ENCODE assay signal across 8 cellular contexts in the genomic region with DNA sequence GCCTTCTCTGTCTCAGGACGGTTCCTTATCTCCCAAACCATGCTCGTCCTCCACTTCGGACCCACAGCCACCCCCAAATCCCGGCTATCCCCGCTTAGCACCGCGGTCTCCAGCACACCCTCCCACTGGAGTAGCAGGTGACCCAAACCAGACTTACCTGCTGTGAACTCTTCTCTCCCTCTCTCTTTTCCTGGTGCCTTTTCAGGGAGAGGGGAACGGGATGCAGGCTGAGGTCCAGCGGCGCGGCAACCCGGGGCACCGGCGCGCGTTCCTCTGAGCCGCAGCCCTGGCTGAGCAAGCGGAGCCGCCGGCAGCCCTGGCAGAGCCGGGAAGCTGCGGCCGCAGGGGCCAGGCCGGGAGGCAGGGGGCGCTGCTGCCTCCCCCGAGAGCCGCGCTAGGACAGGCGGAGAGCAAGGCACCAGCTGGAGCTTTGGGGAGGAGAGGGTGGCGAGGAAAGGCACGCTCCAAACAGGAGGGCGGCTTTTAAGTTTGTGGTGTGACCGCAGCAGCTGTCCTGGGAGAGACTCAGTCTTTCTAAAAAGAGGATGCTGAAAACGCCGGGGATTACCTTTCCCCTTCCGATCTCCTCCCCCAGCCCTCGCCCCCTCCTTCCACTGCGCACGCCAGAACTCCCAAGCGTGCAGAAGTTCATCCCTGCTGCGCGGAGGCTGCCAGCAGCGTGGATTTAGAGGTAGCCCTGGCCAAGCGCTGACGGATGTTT. TPM values are rescaled to one million over a fixed set of nuclear protein-coding genes. Genes with fewer than 3 reads are reported as not detected.
A peak's percentile ranks its signal among the peaks of the same experiment; 100 is the strongest.
DNase-seq lines count a peak whose midpoint lies in the region; ATAC-seq, FAIRE-seq and TF ChIP-seq lines count a peak whose summit lies in the region.

A gene (minus strand): TSS at position 536 of the 721 bp plus-strand sequence. CDS start 65,165 bp downstream, outside the sequence.

- no peak for DNase-seq in AG04449 (ENCODE audit: low read depth, low spot score)
- peak; percentile 79 for DNase-seq in GM13976 (ENCODE audit: low spot score)
- peak; percentile 83 for DNase-seq in NCI-H1092 treated with DMSO at 0.1 percent for 48 hours (lab: John Stamatoyannopoulos, UW)
- DNase-seq in T-helper 2 cell treated with Interferon-gamma antibody and Interleukin-4, amounts not matched to agents 5 μg/mL and 100 μg/mL, for 36 hours (ENCODE audit: low spot score), result peak; percentile 7
- no peak for DNase-seq in esophagus squamous epithelium (lab: John Stamatoyannopoulos, UW)
- DNase-seq in urothelium cell line (ENCODE audit: low spot score), result peak; percentile 95

- H3K4me3 ChIP-seq in AG04449 (ENCODE audit: low read depth, low read length) (peak within 1 kb of the TSS; percentile 82), esophagus squamous epithelium (peak within 1 kb of the TSS; percentile 5 to 69 (median 46)), mononuclear cell (ENCODE audit: low read length) (peak within 1 kb of the TSS; percentile 29)

- in situ Hi-C loops in GM13976 (cut with MboI; ENCODE audit: low sequenced_read_pairs, unreplicated experiment), result loop anchor here (25.0 kb wide), 1 partner anchor 376 kb away; no protein-coding TSS in a partner anchor

- CTCF ChIA-PET in AG04449 (lab: Yijun Ruan, JAX), result interaction anchor here (0.6 to 6.9 kb wide), 23 partner anchors 9 to 644 kb away, joined by 3 to 83 read pairs (median 4); no protein-coding TSS in a partner anchor

- intact Hi-C loops in esophagus squamous epithelium (cut with DNase I), result loop anchor here (10.0 kb wide), 1 partner anchor 142 kb away; no protein-coding TSS in a partner anchor

- H3K27ac ChIP-seq in esophagus squamous epithelium, result peak within 1 kb of the TSS in 3 of 4 donors; percentile 50 to 59 (median 59)

- POLR2A ChIA-PET in AG04449 (lab: Yijun Ruan, JAX), result no interaction called here

- 0% methylated on average over 4 to 6 of the region's 45 CpGs for WGBS in esophagus squamous epithelium, 2 donors

- H3K36me3 ChIP-seq in esophagus squamous epithelium, result no peaks in the 10 kb centered on the region

- peak; percentile 69 for FAIRE-seq in urothelium cell line (lab: Jason Lieb, UNC)

- H3K27ac Mint-ChIP-seq in T-helper 2 cell treated with Interferon-gamma antibody and Interleukin-4, amounts not matched to agents 5 μg/mL and 100 μg/mL, for 36 hours, result peak within 1 kb of the TSS; percentile 17

- H3K4me1 Mint-ChIP-seq in T-helper 2 cell treated with Interferon-gamma antibody and Interleukin-4, amounts not matched to agents 5 μg/mL and 100 μg/mL, for 36 hours (ENCODE audit: low read depth), result no peaks in the 10 kb centered on the region

- no peak for TF ChIP-seq POLR2A in esophagus squamous epithelium (IDR thresholded peaks at IDR 0.05)

- peaks cover 35% of the 10 kb centered on the region for H3K27me3 Mint-ChIP-seq in T-helper 2 cell treated with Interferon-gamma antibody and Interleukin-4, amounts not matched to agents 5 μg/mL and 100 μg/mL, for 36 hours (ENCODE audit: low read depth)

- peak; percentile 96 for TF ChIP-seq CTCF in AG04449 (IDR thresholded peaks at IDR 0.05; ENCODE audit: insufficient read depth, low read length, missing control alignments)
- peak; percentile 85 for TF ChIP-seq CTCF in GM13976 (IDR thresholded peaks at IDR 0.05; ENCODE audit: borderline replicate concordance, control extremely low read depth, extremely low read depth, insufficient read depth, missing control alignments)
- TF ChIP-seq CTCF in esophagus squamous epithelium (IDR thresholded peaks at IDR 0.05), result peak in 5 of 6 experiments; percentile 39 to 58 (median 56)

- H3K9me3 Mint-ChIP-seq in T-helper 2 cell treated with Interferon-gamma antibody and Interleukin-4, amounts not matched to agents 5 μg/mL and 100 μg/mL, for 36 hours, result no peaks in the 10 kb centered on the region

- H3K9me3 ChIP-seq in esophagus squamous epithelium, result no peaks in the 10 kb centered on the region
- no peaks in the 10 kb centered on the region for H3K9me3 ChIP-seq in mononuclear cell (ENCODE audit: low read depth, low read length)

- no peak within 1 kb of the TSS for H3K4me3 Mint-ChIP-seq in T-helper 2 cell treated with Interferon-gamma antibody and Interleukin-4, amounts not matched to agents 5 μg/mL and 100 μg/mL, for 36 hours

- H3K4me1 ChIP-seq in esophagus squamous epithelium, result peaks cover 6 to 29% (median 8%) of the 10 kb centered on the region in 3 donors
- H3K4me1 ChIP-seq in mononuclear cell (ENCODE audit: insufficient read depth, low read length), result no peaks in the 10 kb centered on the region

- no peaks in the 10 kb centered on the region for H3K36me3 Mint-ChIP-seq in T-helper 2 cell treated with Interferon-gamma antibody and Interleukin-4, amounts not matched to agents 5 μg/mL and 100 μg/mL, for 36 hours (ENCODE audit: low read depth)

- H3K27me3 ChIP-seq in esophagus squamous epithelium, result peaks cover 0 to 51% (median 0%) of the 10 kb centered on the region in 4 donors
- H3K27me3 ChIP-seq in mononuclear cell (ENCODE audit: insufficient read depth, low read length), result peaks cover 38% of the 10 kb centered on the region

- peak; percentile 96 for ATAC-seq in HG02678 (IDR thresholded peaks at IDR 0.05; ENCODE audit: unreplicated experiment)

RNA-seq across cellular contexts. Expression of the gene that starts here (rescaled TPM):
- total RNA-seq in esophagus squamous epithelium (1 to 10 TPM in 1 of 4 donors, under 1 TPM in 3; 0.06 to 3.8 (median 0.14) TPM), mononuclear cell (0.21 TPM)

Comparison
In these comparisons a context has a peak if more than half of its experiments do, and no peak if none do; other contexts are left out.
1. DNase-seq: peak in GM13976 (single experiment), NCI-H1092 treated with DMSO at 0.1 percent for 48 hours (single experiment), T-helper 2 cell treated with Interferon-gamma antibody and Interleukin-4, amounts not matched to agents 5 μg/mL and 100 μg/mL, for 36 hours (single experiment) and urothelium cell line (single experiment); none in AG04449 (single experiment) and esophagus squamous epithelium (single experiment).
2. H3K4me3 ChIP-seq: peak in every context shown above with its lines; median percentile 82 in AG04449; 46 in esophagus squamous epithelium; 29 in mononuclear cell.
3. Peak in every context shown above with its lines, with median percentiles within 50 percentile points of each other: CTCF ChIP-seq.